Comparison of ENCODE assay signal across 2 cellular contexts in the genomic region with DNA sequence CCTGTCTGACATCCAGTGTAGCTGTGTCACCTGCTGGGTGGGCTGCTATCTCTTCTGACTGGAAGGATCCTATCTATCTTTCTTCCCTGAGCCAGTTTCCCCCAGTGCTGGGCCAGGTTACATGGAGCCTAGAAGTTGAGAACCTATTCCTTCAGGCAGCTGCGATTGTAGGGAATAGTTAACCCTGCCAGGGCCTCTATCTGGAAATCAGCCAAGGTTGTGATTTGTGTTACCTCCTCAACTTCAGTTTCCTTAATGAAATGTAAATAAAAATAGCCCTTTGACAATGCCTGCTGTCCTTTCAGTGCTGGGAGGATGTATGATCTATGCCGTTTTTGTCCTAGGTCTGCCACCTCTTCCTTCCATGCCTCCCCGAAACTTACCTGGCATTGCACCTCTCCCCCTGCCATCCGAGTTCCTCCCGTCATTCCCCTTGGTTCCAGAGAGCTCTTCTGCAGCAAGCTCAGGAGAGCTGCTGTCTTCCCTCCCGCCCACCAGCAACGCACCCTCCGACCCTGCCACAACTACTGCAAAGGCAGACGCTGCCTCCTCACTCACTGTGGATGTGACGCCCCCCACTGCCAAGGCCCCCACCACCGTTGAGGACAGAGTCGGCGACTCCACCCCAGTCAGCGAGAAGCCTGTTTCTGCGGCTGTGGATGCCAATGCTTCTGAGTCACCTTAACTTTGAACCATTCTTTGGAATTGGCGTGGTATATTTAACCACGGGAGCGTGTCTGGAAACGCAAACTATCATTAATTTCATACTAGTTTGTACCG.
TF ChIP-seq lines count a peak whose summit lies in the region.

No MANE protein-coding gene starts in this region.

TF ChIP-seq in HepG2, 621 proteins besides CTCF, POLR2A, EP300 and RAD21:
- TF ChIP-seq FOXC1 (CRISPR knock-in tag; IDR thresholded peaks at IDR 0.05; ENCODE audit: borderline replicate concordance) = 0 out of 2 replicates have a peak, but pooled peaks have one; percentile 32
- TF ChIP-seq AGO2 (optimal IDR thresholded peaks at IDR 0.05; ENCODE audit: low read depth, low read length) = peak; percentile 39
- TF ChIP-seq ZNF619 (CRISPR knock-in tag; IDR thresholded peaks at IDR 0.05) = 0 out of 2 replicates have a peak, but pooled peaks have one; percentile 49
- no peak for TF ChIP-seq HMGA1 (CRISPR knock-in tag; conservative IDR thresholded peaks at IDR 0.05)
- TF ChIP-seq ZNF761 (CRISPR knock-in tag; conservative IDR thresholded peaks at IDR 0.05) = no peak
- TF ChIP-seq, protein P1, sequence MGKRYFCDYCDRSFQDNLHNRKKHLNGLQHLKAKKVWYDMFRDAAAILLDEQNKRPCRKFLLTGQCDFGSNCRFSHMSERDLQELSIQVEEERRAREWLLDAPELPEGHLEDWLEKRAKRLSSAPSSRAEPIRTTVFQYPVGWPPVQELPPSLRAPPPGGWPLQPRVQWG (CRISPR knock-in tag; IDR thresholded peaks at IDR 0.05; ENCODE audit: borderline replicate concordance, low read depth) = no peak
- TF ChIP-seq ZNF687 (CRISPR knock-in tag; IDR thresholded peaks at IDR 0.05) = peak; percentile 25; the same call in 1 of the 2 replicates

TF ChIP-seq in K562, 482 proteins besides CTCF, POLR2A, EP300 and RAD21:
- TF ChIP-seq RBM22 (IDR thresholded peaks at IDR 0.05; ENCODE audit: low read depth, low read length, poor library complexity, severe bottlenecking) = peak; percentile 23
- TF ChIP-seq SIN3A (IDR thresholded peaks at IDR 0.05; ENCODE audit: borderline replicate concordance in 2 of 2, control insufficient read depth in 1 of 2, low read depth in 2 of 2, low read length in 2 of 2) = no peak
- TF ChIP-seq ZNF79 (CRISPR knock-in tag; IDR thresholded peaks at IDR 0.05; ENCODE audit: low read depth) = no peak
- TF ChIP-seq MXI1 (IDR thresholded peaks at IDR 0.05; ENCODE audit: low read depth, low read length) = no peak
- TF ChIP-seq, protein P2, sequence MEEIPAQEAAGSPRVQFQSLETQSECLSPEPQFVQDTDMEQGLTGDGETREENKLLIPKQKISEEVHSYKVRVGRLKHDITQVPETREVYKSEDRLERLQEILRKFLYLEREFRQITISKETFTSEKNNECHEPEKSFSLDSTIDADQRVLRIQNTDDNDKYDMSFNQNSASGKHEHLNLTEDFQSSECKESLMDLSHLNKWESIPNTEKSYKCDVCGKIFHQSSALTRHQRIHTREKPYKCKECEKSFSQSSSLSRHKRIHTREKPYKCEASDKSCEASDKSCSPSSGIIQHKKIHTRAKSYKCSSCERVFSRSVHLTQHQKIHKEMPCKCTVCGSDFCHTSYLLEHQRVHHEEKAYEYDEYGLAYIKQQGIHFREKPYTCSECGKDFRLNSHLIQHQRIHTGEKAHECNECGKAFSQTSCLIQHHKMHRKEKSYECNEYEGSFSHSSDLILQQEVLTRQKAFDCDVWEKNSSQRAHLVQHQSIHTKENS (CRISPR knock-in tag; IDR thresholded peaks at IDR 0.05) = no peak
- 0 out of 2 replicates have a peak, but pooled peaks have one; percentile 22 for TF ChIP-seq POLR2G (IDR thresholded peaks at IDR 0.05; ENCODE audit: low read depth, low read length)
- TF ChIP-seq, protein P3, sequence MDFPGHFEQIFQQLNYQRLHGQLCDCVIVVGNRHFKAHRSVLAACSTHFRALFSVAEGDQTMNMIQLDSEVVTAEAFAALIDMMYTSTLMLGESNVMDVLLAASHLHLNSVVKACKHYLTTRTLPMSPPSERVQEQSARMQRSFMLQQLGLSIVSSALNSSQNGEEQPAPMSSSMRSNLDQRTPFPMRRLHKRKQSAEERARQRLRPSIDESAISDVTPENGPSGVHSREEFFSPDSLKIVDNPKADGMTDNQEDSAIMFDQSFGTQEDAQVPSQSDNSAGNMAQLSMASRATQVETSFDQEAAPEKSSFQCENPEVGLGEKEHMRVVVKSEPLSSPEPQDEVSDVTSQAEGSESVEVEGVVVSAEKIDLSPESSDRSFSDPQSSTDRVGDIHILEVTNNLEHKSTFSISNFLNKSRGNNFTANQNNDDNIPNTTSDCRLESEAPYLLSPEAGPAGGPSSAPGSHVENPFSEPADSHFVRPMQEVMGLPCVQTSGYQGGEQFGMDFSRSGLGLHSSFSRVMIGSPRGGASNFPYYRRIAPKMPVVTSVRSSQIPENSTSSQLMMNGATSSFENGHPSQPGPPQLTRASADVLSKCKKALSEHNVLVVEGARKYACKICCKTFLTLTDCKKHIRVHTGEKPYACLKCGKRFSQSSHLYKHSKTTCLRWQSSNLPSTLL (IDR thresholded peaks at IDR 0.05) = no peak
- TF ChIP-seq SMARCB1 (IDR thresholded peaks at IDR 0.05; ENCODE audit: insufficient read length, low read depth) = no peak
- no peak for TF ChIP-seq EZH2 (IDR thresholded peaks at IDR 0.05; ENCODE audit: borderline replicate concordance, low read depth, low read length)
- TF ChIP-seq GABPB1 (CRISPR knock-in tag; IDR thresholded peaks at IDR 0.05) = no peak
- TF ChIP-seq ZEB2 (IDR thresholded peaks at IDR 0.05) = no peak
- TF ChIP-seq SMARCC2 (IDR thresholded peaks at IDR 0.05; ENCODE audit: low read depth) = no peak
- TF ChIP-seq ELF2 (CRISPR knock-in tag; IDR thresholded peaks at IDR 0.05) = no peak
- TF ChIP-seq, protein P4, sequence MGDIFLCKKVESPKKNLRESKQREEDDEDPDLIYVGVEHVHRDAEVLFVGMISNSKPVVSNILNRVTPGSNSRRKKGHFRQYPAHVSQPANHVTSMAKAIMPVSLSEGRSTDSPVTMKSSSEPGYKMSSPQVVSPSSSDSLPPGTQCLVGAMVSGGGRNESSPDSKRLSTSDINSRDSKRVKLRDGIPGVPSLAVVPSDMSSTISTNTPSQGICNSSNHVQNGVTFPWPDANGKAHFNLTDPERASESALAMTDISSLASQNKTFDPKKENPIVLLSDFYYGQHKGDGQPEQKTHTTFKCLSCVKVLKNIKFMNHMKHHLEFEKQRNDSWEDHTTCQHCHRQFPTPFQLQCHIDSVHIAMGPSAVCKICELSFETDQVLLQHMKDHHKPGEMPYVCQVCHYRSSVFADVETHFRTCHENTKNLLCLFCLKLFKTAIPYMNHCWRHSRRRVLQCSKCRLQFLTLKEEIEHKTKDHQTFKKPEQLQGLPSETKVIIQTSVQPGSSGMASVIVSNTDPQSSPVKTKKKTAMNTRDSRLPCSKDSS (IDR thresholded peaks at IDR 0.05; ENCODE audit: low read depth, partially characterized antibody) = no peak
- 0 out of 2 replicates have a peak, but pooled peaks have one; percentile 13 for TF ChIP-seq NFIC (IDR thresholded peaks at IDR 0.05)
- no peak for TF ChIP-seq TCF7 (IDR thresholded peaks at IDR 0.05; ENCODE audit: borderline replicate concordance)
TF ChIP-seq in K562: peak in this region for 3.
